ENCODE assay signal across 1 cellular context in the genomic region with DNA sequence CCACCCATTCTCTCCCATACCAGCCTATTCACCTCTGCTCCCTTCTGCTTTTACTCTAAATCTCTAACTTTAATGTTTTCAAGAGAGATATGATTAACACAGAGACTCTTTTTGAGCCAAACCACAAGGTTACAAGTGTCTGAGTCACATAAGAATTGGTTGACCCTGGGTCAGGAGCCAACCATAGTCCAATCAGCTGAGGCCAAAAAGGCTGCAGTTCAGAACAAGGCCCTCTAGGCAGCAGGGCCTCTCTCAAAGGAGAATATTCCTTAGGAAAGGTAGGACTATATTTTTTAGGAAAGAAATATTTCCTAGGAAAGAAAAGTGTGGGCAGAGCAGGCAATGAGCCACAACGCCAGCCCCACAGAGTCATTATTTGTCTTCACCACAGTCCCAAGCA.
TF ChIP-seq lines count a peak whose summit lies in the region.

No MANE protein-coding gene starts in this region.

TF ChIP-seq in GM12878, 131 proteins besides CTCF, POLR2A, EP300 and RAD21 (continued from another document):
- TF ChIP-seq, protein P1, sequence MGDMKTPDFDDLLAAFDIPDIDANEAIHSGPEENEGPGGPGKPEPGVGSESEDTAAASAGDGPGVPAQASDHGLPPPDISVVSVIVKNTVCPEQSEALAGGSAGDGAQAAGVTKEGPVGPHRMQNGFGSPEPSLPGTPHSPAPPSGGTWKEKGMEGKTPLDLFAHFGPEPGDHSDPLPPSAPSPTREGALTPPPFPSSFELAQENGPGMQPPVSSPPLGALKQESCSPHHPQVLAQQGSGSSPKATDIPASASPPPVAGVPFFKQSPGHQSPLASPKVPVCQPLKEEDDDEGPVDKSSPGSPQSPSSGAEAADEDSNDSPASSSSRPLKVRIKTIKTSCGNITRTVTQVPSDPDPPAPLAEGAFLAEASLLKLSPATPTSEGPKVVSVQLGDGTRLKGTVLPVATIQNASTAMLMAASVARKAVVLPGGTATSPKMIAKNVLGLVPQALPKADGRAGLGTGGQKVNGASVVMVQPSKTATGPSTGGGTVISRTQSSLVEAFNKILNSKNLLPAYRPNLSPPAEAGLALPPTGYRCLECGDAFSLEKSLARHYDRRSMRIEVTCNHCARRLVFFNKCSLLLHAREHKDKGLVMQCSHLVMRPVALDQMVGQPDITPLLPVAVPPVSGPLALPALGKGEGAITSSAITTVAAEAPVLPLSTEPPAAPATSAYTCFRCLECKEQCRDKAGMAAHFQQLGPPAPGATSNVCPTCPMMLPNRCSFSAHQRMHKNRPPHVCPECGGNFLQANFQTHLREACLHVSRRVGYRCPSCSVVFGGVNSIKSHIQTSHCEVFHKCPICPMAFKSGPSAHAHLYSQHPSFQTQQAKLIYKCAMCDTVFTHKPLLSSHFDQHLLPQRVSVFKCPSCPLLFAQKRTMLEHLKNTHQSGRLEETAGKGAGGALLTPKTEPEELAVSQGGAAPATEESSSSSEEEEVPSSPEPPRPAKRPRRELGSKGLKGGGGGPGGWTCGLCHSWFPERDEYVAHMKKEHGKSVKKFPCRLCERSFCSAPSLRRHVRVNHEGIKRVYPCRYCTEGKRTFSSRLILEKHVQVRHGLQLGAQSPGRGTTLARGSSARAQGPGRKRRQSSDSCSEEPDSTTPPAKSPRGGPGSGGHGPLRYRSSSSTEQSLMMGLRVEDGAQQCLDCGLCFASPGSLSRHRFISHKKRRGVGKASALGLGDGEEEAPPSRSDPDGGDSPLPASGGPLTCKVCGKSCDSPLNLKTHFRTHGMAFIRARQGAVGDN (IDR thresholded peaks at IDR 0.05): peak; percentile 66
- TF ChIP-seq SMAD1 (IDR thresholded peaks at IDR 0.05; ENCODE audit: low read depth, partially characterized antibody) (no peak), ESRRA (IDR thresholded peaks at IDR 0.05; ENCODE audit: low read length) (no peak), YY1 (IDR thresholded peaks at IDR 0.05; ENCODE audit: low read depth, low read length) (no peak), IKZF1 (conservative IDR thresholded peaks at IDR 0.05) (peak; percentile 35; the same call in 1 of the 2 replicates), NRF1 (conservative IDR thresholded peaks at IDR 0.05; ENCODE audit: low read depth, low read length) (no peak), SIN3A (IDR thresholded peaks at IDR 0.05; ENCODE audit: low read depth, low read length) (0 out of 2 replicates have a peak, but pooled peaks have one; percentile 36), NR2F1 (conservative IDR thresholded peaks at IDR 0.05) (peak; percentile 90), RUNX3 (IDR thresholded peaks at IDR 0.05; ENCODE audit: low read length) (peak; percentile 77), HDAC6 (IDR thresholded peaks at IDR 0.05; ENCODE audit: unreplicated experiment) (no peak), NR2C1 (IDR thresholded peaks at IDR 0.05) (peak; percentile 63)
- TF ChIP-seq, protein P2, sequence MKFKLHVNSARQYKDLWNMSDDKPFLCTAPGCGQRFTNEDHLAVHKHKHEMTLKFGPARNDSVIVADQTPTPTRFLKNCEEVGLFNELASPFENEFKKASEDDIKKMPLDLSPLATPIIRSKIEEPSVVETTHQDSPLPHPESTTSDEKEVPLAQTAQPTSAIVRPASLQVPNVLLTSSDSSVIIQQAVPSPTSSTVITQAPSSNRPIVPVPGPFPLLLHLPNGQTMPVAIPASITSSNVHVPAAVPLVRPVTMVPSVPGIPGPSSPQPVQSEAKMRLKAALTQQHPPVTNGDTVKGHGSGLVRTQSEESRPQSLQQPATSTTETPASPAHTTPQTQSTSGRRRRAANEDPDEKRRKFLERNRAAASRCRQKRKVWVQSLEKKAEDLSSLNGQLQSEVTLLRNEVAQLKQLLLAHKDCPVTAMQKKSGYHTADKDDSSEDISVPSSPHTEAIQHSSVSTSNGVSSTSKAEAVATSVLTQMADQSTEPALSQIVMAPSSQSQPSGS (IDR thresholded peaks at IDR 0.05; ENCODE audit: low read length): peak; percentile 47; the same call in 1 of the 2 replicates
